8 cellular contexts compared by ENCODE assay signal in genomic region chr2:67215214-67215613, GRCh38.
A peak's percentile ranks its signal among the peaks of the same experiment; 100 is the strongest.
DNase-seq lines count a peak whose midpoint lies in the region; ATAC-seq and TF ChIP-seq lines count a peak whose summit lies in the region.

No MANE protein-coding gene starts in this region.

- peak overlapping the region; percentile 17; the same call in 1 of the 2 replicates for H2AFZ ChIP-seq in SK-N-SH (ENCODE audit: low read depth)

- H3K27me3 Mint-ChIP-seq in activated CD4-positive, alpha-beta memory T cell treated with anti-CD3 and anti-CD28 coated beads for 36 hours = no peaks in the 10 kb centered on the region

- WGBS in SK-N-SH (ENCODE audit: low lambda C conversion rate) = 24% methylated on average over 8 of the region's 8 CpGs
- no CpG with 5 or more reads among the region's 8 CpGs for WGBS in iPS DF 6.9 (ENCODE audit: insufficient coverage, insufficient read length)

- intact Hi-C loops in left cardiac atrium (cut with DNase I) = no loop called here
- intact Hi-C loops in cardiac septum (cut with DNase I) = no loop called here
- intact Hi-C loops in activated CD4-positive, alpha-beta memory T cell treated with anti-CD3 and anti-CD28 coated beads for 36 hours (cut with micrococcal nuclease) = no loop called here

- H3K36me3 ChIP-seq in SK-N-SH (replicated peaks in 1 of 2; ENCODE audit: control insufficient read depth in 1 of 2, insufficient read depth in 2 of 2, low read length in 1 of 2) (no peaks in the 10 kb centered on the region), iPS DF 6.9 (ENCODE audit: control insufficient read depth, insufficient read depth, low read length) (no peaks in the 10 kb centered on the region)

- peak; percentile 41 to 44 for ATAC-seq in left cardiac atrium

- TF ChIP-seq RAD21 in SK-N-SH (IDR thresholded peaks at IDR 0.05; ENCODE audit: low read length) = peak; percentile 97

- no peak overlapping the region for H3K27ac Mint-ChIP-seq in activated CD4-positive, alpha-beta memory T cell treated with anti-CD3 and anti-CD28 coated beads for 36 hours

- no peaks in the 10 kb centered on the region for H3K9me3 ChIP-seq in SK-N-SH
- no peaks in the 10 kb centered on the region for H3K9me3 ChIP-seq in iPS DF 6.9 (ENCODE audit: control insufficient read depth, insufficient read depth, low read length)

- H3K4me3 ChIP-seq in SK-N-SH (ENCODE audit: low read depth in 2 of 2, low read length in 1 of 2) (no peak overlapping the region; a peak in 1 of 4 replicates), iPS DF 6.9 (ENCODE audit: low read length) (no peak overlapping the region)

- H3K9me2 ChIP-seq in SK-N-SH = no peaks in the 10 kb centered on the region

- no peaks in the 10 kb centered on the region for H3F3A ChIP-seq in SK-N-SH (replicated peaks; ENCODE audit: insufficient read depth)

- no peaks in the 10 kb centered on the region for H3K79me2 ChIP-seq in SK-N-SH (ENCODE audit: insufficient read depth)

- H3K27ac ChIP-seq in SK-N-SH (ENCODE audit: low read depth in 2 of 2, low read length in 1 of 2) (peak overlapping the region in 1 of 2 experiments; percentile 53; a peak in 2 of 4 replicates), iPS DF 6.9 (ENCODE audit: low read length) (no peak overlapping the region)

- DNase-seq in left cardiac atrium (no peak), cardiac septum (ENCODE audit: low spot score) (no peak), SK-N-SH (peak; percentile 69), iPS DF 6.9 (ENCODE audit: low read depth, low spot score) (peak; percentile 50), ureter (ENCODE audit: low spot score) (peak; percentile 50), germinal center (ENCODE audit: low spot score) (no peak), Ammon's horn (ENCODE audit: low spot score) (no peak)
- no peak for DNase-seq in activated CD4-positive, alpha-beta memory T cell treated with anti-CD3 and anti-CD28 coated beads for 36 hours

- H3K4me3 Mint-ChIP-seq in activated CD4-positive, alpha-beta memory T cell treated with anti-CD3 and anti-CD28 coated beads for 36 hours = no peak overlapping the region

- peaks cover 9% of the 10 kb centered on the region for H3K9me3 Mint-ChIP-seq in activated CD4-positive, alpha-beta memory T cell treated with anti-CD3 and anti-CD28 coated beads for 36 hours

- H3K4me1 ChIP-seq in SK-N-SH (ENCODE audit: control insufficient read depth in 1 of 2, insufficient read depth in 2 of 2, low read depth in 1 of 2, low read length in 1 of 2) (peaks cover 0 to 19% of the 10 kb centered on the region in 2 experiments; a peak in 2 of 4 replicates), iPS DF 6.9 (ENCODE audit: control insufficient read depth, insufficient read depth, low read length) (no peaks in the 10 kb centered on the region)

- H3K9ac ChIP-seq in SK-N-SH = no peak overlapping the region

- no peak for TF ChIP-seq EP300 in SK-N-SH (IDR thresholded peaks at IDR 0.05; ENCODE audit: borderline replicate concordance in 1 of 2, low read depth in 1 of 2, low read length in 1 of 2)

- POLR2A ChIA-PET in SK-N-SH (lab: Yijun Ruan, JAX) = interaction anchor here (0.7 to 1.8 kb wide), 4 partner anchors 209 to 782 kb away, joined by 3 to 10 read pairs (median 4); partner anchors contain the start of gene MEIS1
- POLR2A ChIA-PET in activated CD4-positive, alpha-beta memory T cell treated with anti-CD3 and anti-CD28 coated beads for 36 hours (lab: Charles Lee) = no interaction called here

- CTCF ChIA-PET in SK-N-SH (lab: Yijun Ruan, JAX) = interaction anchor here (0.6 to 1.9 kb wide), 38 partner anchors 8 to 1568 kb away, joined by 3 to 18 read pairs (median 4); partner anchors contain the start of gene MEIS1
- CTCF ChIA-PET in activated CD4-positive, alpha-beta memory T cell treated with anti-CD3 and anti-CD28 coated beads for 36 hours (lab: Charles Lee) = no interaction called here

- H3K4me2 ChIP-seq in SK-N-SH = no peak overlapping the region

- H4K20me1 ChIP-seq in SK-N-SH (ENCODE audit: insufficient read depth) = no peaks in the 10 kb centered on the region

- H3K36me3 Mint-ChIP-seq in activated CD4-positive, alpha-beta memory T cell treated with anti-CD3 and anti-CD28 coated beads for 36 hours = no peaks in the 10 kb centered on the region

- TF ChIP-seq CTCF in SK-N-SH (IDR thresholded peaks at IDR 0.05) = peak; percentile 71

- H3K27me3 ChIP-seq in SK-N-SH (ENCODE audit: insufficient read depth) (no peaks in the 10 kb centered on the region), iPS DF 6.9 (ENCODE audit: control insufficient read depth, insufficient read depth, low read length) (no peaks in the 10 kb centered on the region)

- no peaks in the 10 kb centered on the region for H3K4me1 Mint-ChIP-seq in activated CD4-positive, alpha-beta memory T cell treated with anti-CD3 and anti-CD28 coated beads for 36 hours (ENCODE audit: low read depth)

TF ChIP-seq in SK-N-SH, 30 proteins besides CTCF, POLR2A, EP300 and RAD21:
- TF ChIP-seq MXI1 (IDR thresholded peaks at IDR 0.05; ENCODE audit: low read depth, low read length) = no peak
- no peak for TF ChIP-seq RCOR1 (IDR thresholded peaks at IDR 0.05; ENCODE audit: low read length)
- TF ChIP-seq FOSL2 (IDR thresholded peaks at IDR 0.05; ENCODE audit: borderline replicate concordance, low read depth) = no peak
- TF ChIP-seq JUND (IDR thresholded peaks at IDR 0.05) = no peak
- TF ChIP-seq RFX5 (IDR thresholded peaks at IDR 0.05; ENCODE audit: low read length) = peak; percentile 36; the same call in 1 of the 2 replicates
- peak; percentile 56 for TF ChIP-seq CHD2 (IDR thresholded peaks at IDR 0.05; ENCODE audit: low read length, partially characterized antibody)
- no peak for TF ChIP-seq MEF2A (IDR thresholded peaks at IDR 0.05; ENCODE audit: borderline replicate concordance, low read depth)
- peak; percentile 86 for TF ChIP-seq SMC3 (IDR thresholded peaks at IDR 0.05; ENCODE audit: low read depth, low read length)
TF ChIP-seq in SK-N-SH: peak in this region for 3.

Comparison
In these comparisons a context has a peak if more than half of its experiments do, and no peak if none do; other contexts are left out.
1. DNase-seq: peak in SK-N-SH (single experiment), iPS DF 6.9 (single experiment) and ureter (single experiment); none in left cardiac atrium (single experiment), cardiac septum (single experiment), activated CD4-positive, alpha-beta memory T cell treated with anti-CD3 and anti-CD28 coated beads for 36 hours (single experiment), germinal center (single experiment) and Ammon's horn (single experiment).